ENCODE assay signal across 1 cellular context in genomic region chr13:113857531-113858195, GRCh38.
TF ChIP-seq lines count a peak whose summit lies in the region.

No MANE protein-coding gene starts in this region.

TF ChIP-seq in H1, 55 proteins besides CTCF, POLR2A, EP300 and RAD21:
- TF ChIP-seq KDM1A (IDR thresholded peaks at IDR 0.05; ENCODE audit: borderline replicate concordance, low read length) (no peak), ATF2 (IDR thresholded peaks at IDR 0.05; ENCODE audit: low read length) (no peak), E2F6 (IDR thresholded peaks at IDR 0.05) (no peak)
